Comparison of ENCODE assay signal across 22 cellular contexts in genomic region chr2:241199897-241200821, GRCh38.
"Had no signal": no experiment of that assay in that cellular context is flagged by ENCODE, and none has a peak within 500 bp of the region (broad histone marks: within the 10 kb centered on the region; RNA-seq: fewer than 3 reads in every experiment).

No MANE protein-coding gene starts in this region.

- H3K4me3 ChIP-seq: heart left ventricle, right lobe of liver, smooth muscle cell, transverse colon had no signal

- H3K36me3 ChIP-seq: heart left ventricle, right lobe of liver, transverse colon had no signal

- H3K4me1 ChIP-seq: heart left ventricle, right lobe of liver, transverse colon had no signal

- FAIRE-seq: frontal cortex, TTC549 had no signal

- H3K27ac ChIP-seq: heart left ventricle, right lobe of liver, transverse colon had no signal

- DNase-seq: activated B cell treated with CpG ODN at 0.5 μM for 24 hours; activated CD4-positive, alpha-beta T cell treated with anti-CD3 and anti-CD28 coated beads for 48 hours; activated CD8-positive, alpha-beta memory T cell treated with anti-CD3 and anti-CD28 coated beads, Interleukin-2, amount 50 U/mL, for 4 hours; activated CD8-positive, alpha-beta T cell treated with anti-CD3 and anti-CD28 coated beads, Interleukin-2, amount 10 ng/mL, durations not matched to agents 7 days and 5 days; activated effector memory CD4-positive, alpha-beta T cell treated with anti-CD3 and anti-CD28 coated beads, Interleukin-2, amount 50 U/mL, for 16 hours; activated T-cell treated with anti-CD3 and anti-CD28 coated beads, Interleukin-2, amount 50 U/mL, for 48 hours; amygdala; dermis blood vessel endothelial cell; effector memory CD8-positive, alpha-beta T cell; islet precursor cell; mammary epithelial cell; naive B cell; stimulated activated CD4-positive, alpha-beta T cell treated with anti-CD3 and anti-CD28 coated beads, Interleukin-4, amount 100 ng/mL, for 4 hours; stimulated activated CD8-positive, alpha-beta memory T cell treated with anti-CD3 and anti-CD28 coated beads, Interleukin-4, amount 100 ng/mL, for 48 hours; stimulated activated naive CD4-positive, alpha-beta T cell treated with Interleukin-2 at 50 U/mL for 16 hours; substantia nigra; transverse colon had no signal

- H3K9me3 ChIP-seq: heart left ventricle, right lobe of liver, transverse colon had no signal

- H3K27me3 ChIP-seq: heart left ventricle, right lobe of liver, transverse colon had no signal

- H3K4me2 ChIP-seq: smooth muscle cell had no signal
